ENCODE assay signal across 10 cellular contexts in the genomic region with DNA sequence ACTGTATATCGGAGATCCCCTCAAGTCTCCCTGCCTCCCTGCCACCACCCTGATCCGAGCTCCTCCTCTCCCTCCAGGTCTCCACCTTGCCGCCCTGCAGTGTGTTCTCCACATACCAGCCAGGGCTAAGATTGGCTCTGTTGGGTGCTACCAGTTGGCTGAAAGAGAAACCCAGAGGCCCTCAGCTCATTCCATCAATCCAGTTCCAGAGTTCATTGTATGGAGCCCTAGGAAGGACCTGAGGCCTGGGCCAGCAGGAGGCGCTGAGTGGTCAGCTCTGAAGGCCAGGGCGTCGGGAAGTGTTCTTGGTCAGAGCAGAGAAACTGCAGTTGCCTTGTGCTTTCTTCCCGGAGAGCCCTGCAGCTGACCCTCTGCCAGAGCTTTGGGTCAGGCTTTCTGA. TPM values are rescaled to one million over a fixed set of nuclear protein-coding genes. Genes with fewer than 3 reads are reported as not detected.
A peak's percentile ranks its signal among the peaks of the same experiment; 100 is the strongest.
DNase-seq lines count a peak whose midpoint lies in the region; ATAC-seq and TF ChIP-seq lines count a peak whose summit lies in the region.
"Had no signal": no experiment of that assay in that cellular context is flagged by ENCODE, and none has a peak within 500 bp of the region (broad histone marks: within the 10 kb centered on the region; RNA-seq: fewer than 3 reads in every experiment).

No MANE protein-coding gene starts in this region.

- H3K27ac Mint-ChIP-seq in stimulated activated naive B cell treated with anti-CD40 and anti-IgM and Interleukin-4, amounts not matched to agents 10 μg/mL and 1 μg/mL and 100 μg/mL, for 72 hours = peak overlapping the region; percentile 34
- no peak overlapping the region for H3K27ac Mint-ChIP-seq in activated CD8-positive, alpha-beta memory T cell treated with anti-CD3 and anti-CD28 coated beads, Interleukin-2, amount 10 ng/mL, durations not matched to agents 7 days and 5 days

- H3K9me3 Mint-ChIP-seq in stimulated activated naive B cell treated with anti-CD40 and anti-IgM and Interleukin-4, amounts not matched to agents 10 μg/mL and 1 μg/mL and 100 μg/mL, for 72 hours = no peaks in the 10 kb centered on the region
- H3K9me3 Mint-ChIP-seq in activated CD8-positive, alpha-beta memory T cell treated with anti-CD3 and anti-CD28 coated beads, Interleukin-2, amount 10 ng/mL, durations not matched to agents 7 days and 5 days (ENCODE audit: low read depth) = no peaks in the 10 kb centered on the region

- H3K9me2 ChIP-seq in PC-3 (replicated peaks; ENCODE audit: low read length) = no peaks in the 10 kb centered on the region

- ATAC-seq in Right ventricle myocardium inferior = no peak
- ATAC-seq in PC-3 = no peak
- no peak for ATAC-seq in stimulated activated naive B cell treated with anti-CD40 and anti-IgM and Interleukin-4, amounts not matched to agents 10 μg/mL and 1 μg/mL and 100 μg/mL, for 72 hours (replicated peaks)
- ATAC-seq in GM21381 (IDR thresholded peaks at IDR 0.05; ENCODE audit: unreplicated experiment) = no peak
- ATAC-seq in activated CD8-positive, alpha-beta memory T cell treated with anti-CD3 and anti-CD28 coated beads, Interleukin-2, amount 10 ng/mL, durations not matched to agents 7 days and 5 days = no peak

- no peak overlapping the region for H3K9ac ChIP-seq in PC-3 (ENCODE audit: low read length)

- H3K4me3 ChIP-seq in cardiac muscle cell = no peak overlapping the region
- H3K4me3 ChIP-seq in PC-3 (ENCODE audit: low read length) = no peak overlapping the region
- H3K4me3 ChIP-seq: HAP-1 had no signal

- H3K79me2 ChIP-seq in PC-3 (ENCODE audit: low read length) = peaks cover 24% of the 10 kb centered on the region

- H3K36me3 ChIP-seq in cardiac muscle cell (no peaks in the 10 kb centered on the region), PC-3 (ENCODE audit: low read depth, low read length) (no peaks in the 10 kb centered on the region)

- H3F3A ChIP-seq in PC-3 (ENCODE audit: low read length, unreplicated experiment) = no peaks in the 10 kb centered on the region

- peaks cover 4% of the 10 kb centered on the region for H3K4me1 ChIP-seq in cardiac muscle cell (ENCODE audit: low read depth)
- no peaks in the 10 kb centered on the region for H3K4me1 ChIP-seq in PC-3 (ENCODE audit: insufficient read depth, low read length)

- POLR2A ChIA-PET in PC-3 (lab: Charles Lee; ENCODE audit: unreplicated experiment) = no interaction called here

- peaks cover 0 to 5% of the 10 kb centered on the region in 2 donors for H3K36me3 Mint-ChIP-seq in stimulated activated naive B cell treated with anti-CD40 and anti-IgM and Interleukin-4, amounts not matched to agents 10 μg/mL and 1 μg/mL and 100 μg/mL, for 72 hours
- H3K36me3 Mint-ChIP-seq in activated CD8-positive, alpha-beta memory T cell treated with anti-CD3 and anti-CD28 coated beads, Interleukin-2, amount 10 ng/mL, durations not matched to agents 7 days and 5 days = no peaks in the 10 kb centered on the region

- H3K4me1 Mint-ChIP-seq in stimulated activated naive B cell treated with anti-CD40 and anti-IgM and Interleukin-4, amounts not matched to agents 10 μg/mL and 1 μg/mL and 100 μg/mL, for 72 hours = peaks cover 11 to 33% of the 10 kb centered on the region in 2 donors
- H3K4me1 Mint-ChIP-seq in activated CD8-positive, alpha-beta memory T cell treated with anti-CD3 and anti-CD28 coated beads, Interleukin-2, amount 10 ng/mL, durations not matched to agents 7 days and 5 days = peaks cover 27% of the 10 kb centered on the region

- TF ChIP-seq CTCF in cardiac muscle cell (IDR thresholded peaks at IDR 0.05; ENCODE audit: low read depth, low read length) (peak; percentile 48), PC-3 (conservative IDR thresholded peaks at IDR 0.05; ENCODE audit: low read depth, low read length) (peak; percentile 48; the same call in 1 of the 2 replicates)

- DNase-seq in cardiac muscle cell (ENCODE audit: low read depth in 1 of 2, low spot score in 1 of 2) (peak; percentile 26 to 46), Right ventricle myocardium inferior (ENCODE audit: missing footprints) (no peak), PC-3 (peak; percentile 28), fibroblast of peridontal ligament (ENCODE audit: extremely low read depth) (peak; percentile 18), glomerular visceral epithelial cell (ENCODE audit: extremely low spot score) (no peak)
- no peak for DNase-seq in stimulated activated naive B cell treated with anti-CD40 and anti-IgM and Interleukin-4, amounts not matched to agents 10 μg/mL and 1 μg/mL and 100 μg/mL, for 72 hours
- DNase-seq in activated CD8-positive, alpha-beta memory T cell treated with anti-CD3 and anti-CD28 coated beads, Interleukin-2, amount 10 ng/mL, durations not matched to agents 7 days and 5 days = no peak

- no peak overlapping the region for H2AFZ ChIP-seq in PC-3 (ENCODE audit: low read length)

- peaks cover 22% of the 10 kb centered on the region for H3K27me3 ChIP-seq in cardiac muscle cell
- H3K27me3 ChIP-seq in PC-3 (ENCODE audit: low read length) = no peaks in the 10 kb centered on the region

- H3K4me2 ChIP-seq in PC-3 (ENCODE audit: low read length) = no peak overlapping the region

- no TSS peak for BruUV-seq in PC-3 (replicated peaks; lab: Mats Ljungman, UMichigan)

- CTCF ChIA-PET in PC-3 (lab: Charles Lee) = no interaction called here
- CTCF ChIA-PET in activated CD8-positive, alpha-beta memory T cell treated with anti-CD3 and anti-CD28 coated beads, Interleukin-2, amount 10 ng/mL, durations not matched to agents 7 days and 5 days (lab: Charles Lee) = no interaction called here

- H3K27me3 Mint-ChIP-seq in stimulated activated naive B cell treated with anti-CD40 and anti-IgM and Interleukin-4, amounts not matched to agents 10 μg/mL and 1 μg/mL and 100 μg/mL, for 72 hours = no peaks in the 10 kb centered on the region
- H3K27me3 Mint-ChIP-seq in activated CD8-positive, alpha-beta memory T cell treated with anti-CD3 and anti-CD28 coated beads, Interleukin-2, amount 10 ng/mL, durations not matched to agents 7 days and 5 days = no peaks in the 10 kb centered on the region

- H3K4me3 Mint-ChIP-seq in stimulated activated naive B cell treated with anti-CD40 and anti-IgM and Interleukin-4, amounts not matched to agents 10 μg/mL and 1 μg/mL and 100 μg/mL, for 72 hours = no peak overlapping the region
- H3K4me3 Mint-ChIP-seq in activated CD8-positive, alpha-beta memory T cell treated with anti-CD3 and anti-CD28 coated beads, Interleukin-2, amount 10 ng/mL, durations not matched to agents 7 days and 5 days = no peak overlapping the region

- no peaks in the 10 kb centered on the region for H4K20me1 ChIP-seq in PC-3 (ENCODE audit: low read length)

- H3K9me3 ChIP-seq in cardiac muscle cell (ENCODE audit: low read depth) (no peaks in the 10 kb centered on the region), PC-3 (ENCODE audit: low read length) (no peaks in the 10 kb centered on the region)
- H3K9me3 ChIP-seq: Caco-2, HAP-1 had no signal

- H3K27ac ChIP-seq in cardiac muscle cell (no peak overlapping the region), PC-3 (ENCODE audit: low read length) (no peak overlapping the region)

- intact Hi-C loops in Right ventricle myocardium inferior (cut with DNase I) = no loop called here
- intact Hi-C loops in PC-3 (cut with micrococcal nuclease) = no loop called here

RNA-seq across cellular contexts. Expression of a gene that starts 2.2 kb away (rescaled TPM):
- total RNA-seq in cardiac muscle cell (32.1 and 43.6 TPM in 2 replicates), Right ventricle myocardium inferior (10.4 TPM), PC-3 (2014; rRNA removed) (42.4 and 44.5 TPM in 2 replicates)
- polyA plus RNA-seq in cardiac muscle cell = 30.7 and 36.0 TPM in 2 replicates
- total RNA-seq in activated CD8-positive, alpha-beta memory T cell treated with anti-CD3 and anti-CD28 coated beads, Interleukin-2, amount 10 ng/mL, durations not matched to agents 7 days and 5 days = 10 to 100 TPM; 46.6 to 50.4 TPM

RNA-seq across cellular contexts. Expression of a gene that starts 32.1 kb away (rescaled TPM):
- total RNA-seq in cardiac muscle cell (44.0 and 49.8 TPM in 2 replicates), Right ventricle myocardium inferior (18.9 TPM), PC-3 (2014; rRNA removed) (40.4 and 46.2 TPM in 2 replicates)
- 24.4 and 26.1 TPM in 2 replicates for polyA plus RNA-seq in cardiac muscle cell
- total RNA-seq in activated CD8-positive, alpha-beta memory T cell treated with anti-CD3 and anti-CD28 coated beads, Interleukin-2, amount 10 ng/mL, durations not matched to agents 7 days and 5 days = 10 to 100 TPM; 14.4 to 22.9 TPM

Comparison
In these comparisons a context has a peak if more than half of its experiments do, and no peak if none do; other contexts are left out.
1. DNase-seq: peak in cardiac muscle cell (2 of 2), PC-3 (single experiment) and fibroblast of peridontal ligament (single experiment); none in Right ventricle myocardium inferior (single experiment), stimulated activated naive B cell treated with anti-CD40 and anti-IgM and Interleukin-4, amounts not matched to agents 10 μg/mL and 1 μg/mL and 100 μg/mL, for 72 hours (single experiment), glomerular visceral epithelial cell (single experiment) and activated CD8-positive, alpha-beta memory T cell treated with anti-CD3 and anti-CD28 coated beads, Interleukin-2, amount 10 ng/mL, durations not matched to agents 7 days and 5 days (single experiment).